Comparison of ENCODE assay signal across 10 cellular contexts in genomic region chr5:93586948-93587918, GRCh38. TPM values are rescaled to one million over a fixed set of nuclear protein-coding genes. Genes with fewer than 3 reads are reported as not detected.
DNase-seq lines count a peak whose midpoint lies in the region; ATAC-seq and TF ChIP-seq lines count a peak whose summit lies in the region.
"Had no signal": no experiment of that assay in that cellular context is flagged by ENCODE, and none has a peak within 500 bp of the region (broad histone marks: within the 10 kb centered on the region; RNA-seq: fewer than 3 reads in every experiment).

No MANE protein-coding gene starts in this region.

- peaks cover 90% of the 10 kb centered on the region for H3K79me2 ChIP-seq in fibroblast of lung (ENCODE audit: control insufficient read depth, insufficient read depth, low read length)

- H4K20me1 ChIP-seq in fibroblast of lung (ENCODE audit: control insufficient read depth, extremely low read depth, insufficient read depth, low read length) = no peaks in the 10 kb centered on the region

- no peaks in the 10 kb centered on the region for H3K4me1 ChIP-seq in fibroblast of lung (ENCODE audit: control insufficient read depth, extremely low read depth, insufficient read depth, low read length)

- no peaks in the 10 kb centered on the region for H3K9me3 ChIP-seq in fibroblast of lung (ENCODE audit: control insufficient read depth, insufficient read depth, low read depth, low read length)
- H3K9me3 ChIP-seq: tibial artery had no signal

- H3K4me2 ChIP-seq in fibroblast of lung (ENCODE audit: extremely low read depth, insufficient read depth, low read length) = peak overlapping the region; percentile 95

- peak overlapping the region; percentile 23 for H3K27ac Mint-ChIP-seq in activated CD4-positive, alpha-beta memory T cell treated with anti-CD3 and anti-CD28 coated beads for 36 hours
- peak overlapping the region; percentile 76 for H3K27ac Mint-ChIP-seq in progenitor cell of endocrine pancreas

- peak overlapping the region; percentile 42 for H3K4me3 Mint-ChIP-seq in activated CD4-positive, alpha-beta memory T cell treated with anti-CD3 and anti-CD28 coated beads for 36 hours
- peak overlapping the region; percentile 90 for H3K4me3 Mint-ChIP-seq in progenitor cell of endocrine pancreas (ENCODE audit: low read depth)

- no peak overlapping the region for H2AFZ ChIP-seq in fibroblast of lung (ENCODE audit: low read length)

- H3K4me3 ChIP-seq in H7 (ENCODE audit: insufficient read depth, low read depth, low read length) = peak overlapping the region; percentile 3; the same call in 1 of the 2 replicates
- H3K4me3 ChIP-seq in fibroblast of lung (replicated peaks in 1 of 4; ENCODE audit: control extremely low read depth in 1 of 4, insufficient read depth in 1 of 4, low read depth in 3 of 4, low read length in 4 of 4) = peak overlapping the region; percentile 62 to 99 (median 83)
- H3K4me3 ChIP-seq: skin epidermis, tibial artery had no signal

- H3K27ac ChIP-seq in fibroblast of lung (ENCODE audit: insufficient read depth, low read length) = peak overlapping the region; percentile 89
- H3K27ac ChIP-seq: skin epidermis, tibial artery had no signal

- peaks cover 13% of the 10 kb centered on the region for H3K36me3 Mint-ChIP-seq in activated CD4-positive, alpha-beta memory T cell treated with anti-CD3 and anti-CD28 coated beads for 36 hours
- peaks cover 23% of the 10 kb centered on the region for H3K36me3 Mint-ChIP-seq in progenitor cell of endocrine pancreas (ENCODE audit: insufficient read depth)

- peaks cover 57% of the 10 kb centered on the region for H3K27me3 Mint-ChIP-seq in activated CD4-positive, alpha-beta memory T cell treated with anti-CD3 and anti-CD28 coated beads for 36 hours
- peaks cover 57% of the 10 kb centered on the region for H3K27me3 Mint-ChIP-seq in progenitor cell of endocrine pancreas

- CTCF ChIA-PET in activated CD4-positive, alpha-beta memory T cell treated with anti-CD3 and anti-CD28 coated beads for 36 hours (lab: Charles Lee) = interaction anchor here (0.6 to 2.7 kb wide), 6 partner anchors 8 to 214 kb away, joined by 3 to 9 read pairs (median 6); no protein-coding TSS in a partner anchor

- TF ChIP-seq CTCF in fibroblast of lung (conservative IDR thresholded peaks at IDR 0.05 in 1 of 2, IDR thresholded peaks at IDR 0.05 in 1 of 2; ENCODE audit: low read depth in 1 of 2, low read length in 2 of 2) (no peak), progenitor cell of endocrine pancreas (IDR thresholded peaks at IDR 0.05; ENCODE audit: unreplicated experiment) (no peak)

- no peaks in the 10 kb centered on the region for H3K36me3 ChIP-seq in H7 (replicated peaks; ENCODE audit: control insufficient read depth, insufficient read depth, low read length)
- H3K36me3 ChIP-seq in fibroblast of lung (ENCODE audit: control insufficient read depth, insufficient read depth, low read length) = peaks cover 8% of the 10 kb centered on the region
- H3K36me3 ChIP-seq: tibial artery had no signal

- ATAC-seq in GM18505 (IDR thresholded peaks at IDR 0.05; ENCODE audit: unreplicated experiment) = no peak

- H3K4me1 Mint-ChIP-seq in activated CD4-positive, alpha-beta memory T cell treated with anti-CD3 and anti-CD28 coated beads for 36 hours (ENCODE audit: low read depth) = peaks cover 26% of the 10 kb centered on the region
- H3K4me1 Mint-ChIP-seq in progenitor cell of endocrine pancreas (ENCODE audit: low read depth) = peaks cover 20% of the 10 kb centered on the region

- H3K27me3 ChIP-seq in H7 (ENCODE audit: control insufficient read depth, insufficient read depth, low read length) = peaks cover 93% of the 10 kb centered on the region
- no peaks in the 10 kb centered on the region for H3K27me3 ChIP-seq in fibroblast of lung (ENCODE audit: control insufficient read depth, insufficient read depth, low read length)

- intact Hi-C loops in activated CD4-positive, alpha-beta memory T cell treated with anti-CD3 and anti-CD28 coated beads for 36 hours (cut with micrococcal nuclease) = loop anchor here (1.0 to 10.0 kb wide), 5 partner anchors 8 to 1268 kb away; no protein-coding TSS in a partner anchor

- TF ChIP-seq POLR2A in GM18505 (IDR thresholded peaks at IDR 0.05; ENCODE audit: borderline replicate concordance, extremely low read depth, insufficient read depth, insufficient read length) = no peak

- peak overlapping the region; percentile 78 for H3K9ac ChIP-seq in fibroblast of lung (ENCODE audit: insufficient read depth, low read length)

- no peaks in the 10 kb centered on the region for H3K9me3 Mint-ChIP-seq in activated CD4-positive, alpha-beta memory T cell treated with anti-CD3 and anti-CD28 coated beads for 36 hours
- H3K9me3 Mint-ChIP-seq in progenitor cell of endocrine pancreas (ENCODE audit: low read depth) = no peaks in the 10 kb centered on the region

- POLR2A ChIA-PET in activated CD4-positive, alpha-beta memory T cell treated with anti-CD3 and anti-CD28 coated beads for 36 hours (lab: Charles Lee) = no interaction called here

- DNase-seq in H7 (no peak), fibroblast of lung (ENCODE audit: low read depth in 2 of 2) (peak; percentile 66 to 82), progenitor cell of endocrine pancreas (ENCODE audit: low spot score, unreplicated experiment) (no peak), DMS153 treated with DMSO at 0.1 percent for 48 hours (lab: John Stamatoyannopoulos, UW; ENCODE audit: unreplicated experiment) (no peak), superior temporal gyrus (ENCODE audit: extremely low spot score) (no peak), DMS53 treated with DMSO at 0.1 percent for 48 hours (lab: John Stamatoyannopoulos, UW; ENCODE audit: unreplicated experiment) (no peak)
- DNase-seq in activated CD4-positive, alpha-beta memory T cell treated with anti-CD3 and anti-CD28 coated beads for 36 hours = no peak
- DNase-seq: tibial artery had no signal

RNA-seq across cellular contexts. Expression of gene NR2F1, which starts 4.2 kb away (rescaled TPM):
- not detected in 2 replicates for total RNA-seq in H7 (2014; rRNA removed; shearing (Covaris generic))
- not detected for total RNA-seq in activated CD4-positive, alpha-beta memory T cell treated with anti-CD3 and anti-CD28 coated beads for 36 hours
- total RNA-seq in fibroblast of lung = 63.7 and 90.8 TPM in 2 replicates
- polyA plus RNA-seq in fibroblast of lung = 64.4 and 90.5 TPM in 2 replicates
- 94.8 and 115 TPM in 2 replicates for polyA plus RNA-seq in fibroblast of lung (2012)
- 230 and 328 TPM in 2 replicates for polyA minus RNA-seq in fibroblast of lung (ENCODE audit: low replicate concordance)
- 34.8 and 35.4 TPM in 2 replicates for total RNA-seq in progenitor cell of endocrine pancreas

RNA-seq across cellular contexts. Expression of gene NR2F1-AS1, which starts 6.2 kb away (rescaled TPM):
- 1.1 and 1.8 TPM in 2 replicates for total RNA-seq in H7 (2014; rRNA removed; shearing (Covaris generic))
- not detected for total RNA-seq in activated CD4-positive, alpha-beta memory T cell treated with anti-CD3 and anti-CD28 coated beads for 36 hours
- total RNA-seq in fibroblast of lung (33.6 and 44.6 TPM in 2 replicates), progenitor cell of endocrine pancreas (6.3 and 10.6 TPM in 2 replicates)
- polyA plus RNA-seq in fibroblast of lung = 22.4 and 29.6 TPM in 2 replicates
- 28.6 and 29.3 TPM in 2 replicates for polyA plus RNA-seq in fibroblast of lung (2012)
- polyA minus RNA-seq in fibroblast of lung (ENCODE audit: low replicate concordance) = 4.1 and 6.4 TPM in 2 replicates

Comparison
In these comparisons a context has a peak if more than half of its experiments do, and no peak if none do; other contexts are left out.
1. DNase-seq: peak in fibroblast of lung (2 of 2); none in H7 (single experiment), activated CD4-positive, alpha-beta memory T cell treated with anti-CD3 and anti-CD28 coated beads for 36 hours (single experiment), progenitor cell of endocrine pancreas (single experiment), DMS153 treated with DMSO at 0.1 percent for 48 hours (single experiment), superior temporal gyrus (single experiment) and DMS53 treated with DMSO at 0.1 percent for 48 hours (single experiment).
2. RNA of gene NR2F1, which starts 4.2 kb away (total RNA-seq): 63.7 to 90.8 TPM in fibroblast of lung and 34.8 to 35.4 TPM in progenitor cell of endocrine pancreas; not detected in H7 and not detected in activated CD4-positive, alpha-beta memory T cell treated with anti-CD3 and anti-CD28 coated beads for 36 hours; every median in the first group is over 10 times any median in the second.